11 cellular contexts compared by ENCODE assay signal in the genomic region with DNA sequence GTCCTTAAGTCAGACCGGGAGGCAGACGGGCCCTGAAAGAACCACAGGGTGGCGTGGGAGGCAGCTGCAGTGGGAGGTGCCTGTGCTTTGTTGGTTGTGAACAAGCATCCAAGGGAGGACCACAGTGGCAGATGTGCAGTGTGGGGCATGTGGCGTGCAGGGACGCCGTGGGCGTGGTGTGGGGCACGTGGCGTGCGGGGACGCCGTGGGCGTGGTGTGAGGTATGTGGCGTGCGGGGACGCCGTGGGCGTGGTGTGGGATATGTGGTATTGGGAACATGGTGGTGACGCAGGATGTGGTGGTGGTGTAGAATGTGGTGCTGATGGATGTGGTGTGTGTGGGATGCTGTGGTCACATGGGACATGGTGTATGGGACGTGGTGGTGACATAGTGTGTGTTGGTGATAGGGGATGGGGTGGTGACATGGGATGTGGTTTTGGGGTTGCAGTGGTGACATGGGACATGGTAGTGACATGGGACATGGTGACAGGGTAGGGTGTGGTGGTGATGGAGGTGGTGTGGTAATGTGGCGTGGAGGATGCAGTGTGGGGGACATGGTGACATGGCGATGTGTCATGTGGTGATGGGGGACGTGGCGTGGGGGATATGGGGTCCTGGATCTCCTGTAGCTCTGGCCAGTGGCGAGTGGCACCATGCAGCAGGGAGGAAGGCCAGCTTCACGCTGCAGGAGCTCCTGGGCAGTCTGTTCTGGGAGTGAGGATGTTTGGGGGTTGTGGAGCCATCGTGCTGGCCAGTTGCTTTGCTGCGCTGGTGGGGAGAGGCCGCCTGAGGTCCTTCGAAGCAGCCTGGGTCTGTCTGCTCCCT.
A peak's percentile ranks its signal among the peaks of the same experiment; 100 is the strongest.
DNase-seq lines count a peak whose midpoint lies in the region; ATAC-seq and FAIRE-seq lines count a peak whose summit lies in the region.
"Had no signal": no experiment of that assay in that cellular context is flagged by ENCODE, and none has a peak within 500 bp of the region (broad histone marks: within the 10 kb centered on the region; RNA-seq: fewer than 3 reads in every experiment).

No MANE protein-coding gene starts in this region.

- intact Hi-C loops in sciatic nerve (cut with DNase I), result no loop called here

- DNase-seq in activated CD4-positive, CD25-positive, alpha-beta regulatory T cell (lab: John Stamatoyannopoulos, UW), result no peak
- DNase-seq in activated naive CD4-positive, alpha-beta T cell treated with anti-CD3 and anti-CD28 coated beads, Interleukin-2, amount 50 U/mL, for 16 hours, result peak; percentile 47
- DNase-seq in sciatic nerve (ENCODE audit: low spot score) (no peak), urothelium cell line (ENCODE audit: low spot score) (no peak), C1 segment of cervical spinal cord (lab: John Stamatoyannopoulos, UW) (no peak), NK-92 (lab: John Stamatoyannopoulos, UW; ENCODE audit: unreplicated experiment) (no peak), cortex of kidney (lab: John Stamatoyannopoulos, UW) (no peak)
- DNase-seq: 8988T, foreskin melanocyte, KBM-7 had no signal

- peak; percentile 42 for FAIRE-seq in urothelium cell line (lab: Jason Lieb, UNC)

- peak; percentile 65 to 80 for ATAC-seq in activated CD4-positive, CD25-positive, alpha-beta regulatory T cell treated with anti-CD3 and anti-CD28 coated beads, Interleukin-2, amount 50 U/mL, for 24 hours
- peak; percentile 13 for ATAC-seq in sciatic nerve
